1 cellular context compared by ENCODE assay signal in the genomic region with DNA sequence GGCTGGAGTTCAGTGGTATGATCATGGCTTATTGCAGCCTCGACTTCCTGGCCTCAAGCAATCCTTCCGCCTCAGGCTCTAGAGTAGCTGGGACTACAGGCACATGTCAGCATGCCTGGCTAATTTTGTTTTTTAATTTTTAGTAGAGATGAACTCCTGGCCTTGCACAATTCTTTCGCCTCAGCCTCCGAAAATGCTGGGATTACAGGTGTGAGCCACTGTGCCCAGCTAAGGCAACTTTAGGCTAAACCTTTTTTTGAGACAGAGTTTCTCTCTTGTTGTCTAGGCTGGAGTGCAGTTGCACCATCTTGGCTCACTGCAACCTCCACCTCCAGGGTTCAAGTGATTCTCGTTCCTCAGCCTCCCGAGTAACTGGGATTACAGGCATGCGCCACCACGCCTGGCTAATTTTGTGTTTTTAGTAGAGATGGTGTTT.
A peak's percentile ranks its signal among the peaks of the same experiment; 100 is the strongest.
TF ChIP-seq lines count a peak whose summit lies in the region.

No MANE protein-coding gene starts in this region.

TF ChIP-seq in K562, 482 proteins besides CTCF, POLR2A, EP300 and RAD21:
- 0 out of 2 replicates have a peak, but pooled peaks have one; percentile 17 for TF ChIP-seq SUPT5H (IDR thresholded peaks at IDR 0.05)
